In genomic region chr2:158529379-158530110, GRCh38 we compare ENCODE assay signal across 2 cellular contexts.
TF ChIP-seq lines count a peak whose summit lies in the region.

No MANE protein-coding gene starts in this region.

TF ChIP-seq in A549, 52 proteins besides CTCF, POLR2A, EP300 and RAD21 (continued from another document):
- TF ChIP-seq PBX3 (IDR thresholded peaks at IDR 0.05): no peak
- TF ChIP-seq E2F6 (IDR thresholded peaks at IDR 0.05; ENCODE audit: borderline replicate concordance, low read depth): no peak
- TF ChIP-seq PHF8 (IDR thresholded peaks at IDR 0.05; ENCODE audit: borderline replicate concordance, low read depth): no peak
- no peak for TF ChIP-seq ZFP36 (IDR thresholded peaks at IDR 0.05; ENCODE audit: borderline replicate concordance, partially characterized antibody)
- no peak for TF ChIP-seq SREBF2 (IDR thresholded peaks at IDR 0.05)
- no peak for TF ChIP-seq EHF (CRISPR knock-in tag; IDR thresholded peaks at IDR 0.05)
- no peak for TF ChIP-seq GATA3 (IDR thresholded peaks at IDR 0.05; ENCODE audit: borderline replicate concordance)
- no peak for TF ChIP-seq NFE2L2 (conservative IDR thresholded peaks at IDR 0.05; ENCODE audit: low read length)
- TF ChIP-seq SMC3 (IDR thresholded peaks at IDR 0.05): no peak
- TF ChIP-seq MAX (IDR thresholded peaks at IDR 0.05): no peak

TF ChIP-seq in K562, 482 proteins besides CTCF, POLR2A, EP300 and RAD21 (continued from another document):
- TF ChIP-seq CHD4 (IDR thresholded peaks at IDR 0.05; ENCODE audit: insufficient read depth, insufficient replicate concordance, low read depth, low read length, poor library complexity, severe bottlenecking) (no peak), HNRNPH1 (optimal IDR thresholded peaks at IDR 0.05; ENCODE audit: low read depth, low read length) (no peak), ILF3 (IDR thresholded peaks at IDR 0.05; ENCODE audit: borderline replicate concordance) (no peak), GABPB2 (CRISPR knock-in tag; conservative IDR thresholded peaks at IDR 0.05) (no peak), SIN3A (IDR thresholded peaks at IDR 0.05; ENCODE audit: borderline replicate concordance in 2 of 2, control insufficient read depth in 1 of 2, low read depth in 2 of 2, low read length in 2 of 2) (no peak)
